In genomic region chr11:102940714-102941588, GRCh38 we compare ENCODE assay signal across 8 cellular contexts. TPM values are rescaled to one million over a fixed set of nuclear protein-coding genes. Genes with fewer than 3 reads are reported as not detected.
A peak's percentile ranks its signal among the peaks of the same experiment; 100 is the strongest.
DNase-seq lines count a peak whose midpoint lies in the region; ATAC-seq lines count a peak whose summit lies in the region.

No MANE protein-coding gene starts in this region.

- peak; percentile 57 for DNase-seq in Daoy (ENCODE audit: low read depth)
- peak; percentile 71 for DNase-seq in NCI-H748 (lab: John Stamatoyannopoulos, UW; ENCODE audit: unreplicated experiment)
- DNase-seq in activated gamma-delta T cell treated with anti-CD3 and anti-CD28 coated beads, Interleukin-2, amount 50 U/mL, for 16 hours (ENCODE audit: low read depth): peak; percentile 2
- peak; percentile 78 for DNase-seq in glomerular visceral epithelial cell (ENCODE audit: extremely low spot score)
- peak; percentile 16 for DNase-seq in putamen (ENCODE audit: low spot score)
- DNase-seq in occipital lobe (lab: John Stamatoyannopoulos, UW): no peak

- peak; percentile 70 for ATAC-seq in GM19467 (IDR thresholded peaks at IDR 0.05; ENCODE audit: unreplicated experiment)
- ATAC-seq in HG03469 (IDR thresholded peaks at IDR 0.05; ENCODE audit: unreplicated experiment): peak; percentile 59

RNA-seq across cellular contexts. Expression of gene MMP13, which starts 14.6 kb away (rescaled TPM):
- total RNA-seq in Daoy (2014; rRNA removed; shearing (Covaris generic)): 0.17 TPM in 1 of 2 replicates, not detected in the other
- not detected for total RNA-seq in occipital lobe
